Comparison of ENCODE assay signal across 8 cellular contexts in genomic region chr19:8361921-8362793, GRCh38. TPM values are rescaled to one million over a fixed set of nuclear protein-coding genes. Genes with fewer than 3 reads are reported as not detected.
DNase-seq lines count a peak whose midpoint lies in the region; ATAC-seq, FAIRE-seq and TF ChIP-seq lines count a peak whose summit lies in the region.

No MANE protein-coding gene starts in this region.

- peak overlapping the region; percentile 94 for H3K4me3 Mint-ChIP-seq in stimulated activated effector memory CD8-positive, alpha-beta T cell treated with anti-CD3 and anti-CD28 coated beads, Interleukin-12 subunit alpha, Interleukin-12 subunit beta, amount 100 ng/mL, for 72 hours

- peak; percentile 91 for FAIRE-seq in kidney (lab: Jason Lieb, UNC)

- H3K27me3 ChIP-seq in brain microvascular endothelial cell (replicated peaks): no peaks in the 10 kb centered on the region

- H3K9ac ChIP-seq in kidney (ENCODE audit: low read length in 2 of 2): no peak overlapping the region

- H3K36me3 ChIP-seq in brain microvascular endothelial cell (replicated peaks) (peaks cover 3% of the 10 kb centered on the region), kidney (ENCODE audit: control insufficient read depth in 1 of 2, insufficient read depth in 2 of 2, low read length in 2 of 2) (no peaks in the 10 kb centered on the region)

- H3K27ac ChIP-seq in brain microvascular endothelial cell (peak overlapping the region; percentile 82), kidney (ENCODE audit: low read depth in 2 of 2, low read length in 2 of 2) (peak overlapping the region; percentile 64 to 88)

- no peak for TF ChIP-seq CTCF in brain microvascular endothelial cell (IDR thresholded peaks at IDR 0.05; ENCODE audit: low read depth, low read length, missing control alignments)
- no peak for TF ChIP-seq CTCF in kidney (IDR thresholded peaks at IDR 0.05; ENCODE audit: borderline replicate concordance, extremely low read depth, insufficient read depth)

- no peak overlapping the region for H3K27ac Mint-ChIP-seq in stimulated activated effector memory CD8-positive, alpha-beta T cell treated with anti-CD3 and anti-CD28 coated beads, Interleukin-12 subunit alpha, Interleukin-12 subunit beta, amount 100 ng/mL, for 72 hours

- H3K4me3 ChIP-seq in brain microvascular endothelial cell (ENCODE audit: low read depth, low read length) (no peak overlapping the region), kidney (ENCODE audit: low read length in 2 of 2) (no peak overlapping the region)

- intact Hi-C loops in kidney (cut with DNase I): no loop called here

- H3K4me1 Mint-ChIP-seq in stimulated activated effector memory CD8-positive, alpha-beta T cell treated with anti-CD3 and anti-CD28 coated beads, Interleukin-12 subunit alpha, Interleukin-12 subunit beta, amount 100 ng/mL, for 72 hours: peaks cover 28% of the 10 kb centered on the region

- peak; percentile 8 for DNase-seq in NCI-H748 (lab: John Stamatoyannopoulos, UW; ENCODE audit: unreplicated experiment)
- no peak for DNase-seq in NCI-H748 treated with DMSO at 0.1 percent for 48 hours (lab: John Stamatoyannopoulos, UW)
- peak; percentile 97 for DNase-seq in NCI-H460 (ENCODE audit: extremely low read depth, low read depth)
- peak; percentile 98 for DNase-seq in brain microvascular endothelial cell
- DNase-seq in kidney: peak; percentile 96
- no peak for DNase-seq in stimulated activated effector memory CD8-positive, alpha-beta T cell treated with anti-CD3 and anti-CD28 coated beads, Interleukin-12 subunit alpha, Interleukin-12 subunit beta, amount 100 ng/mL, for 72 hours (ENCODE audit: low spot score in 2 of 2)
- no peak for DNase-seq in effector CD4-positive, alpha-beta T cell

- no peaks in the 10 kb centered on the region for H3K9me3 ChIP-seq in kidney (ENCODE audit: control insufficient read depth in 1 of 2, low read length in 2 of 2)

- peaks cover 9 to 19% of the 10 kb centered on the region in 2 donors for H3K4me1 ChIP-seq in kidney (ENCODE audit: control insufficient read depth in 1 of 2, insufficient read depth in 1 of 2, low read depth in 1 of 2, low read length in 2 of 2)

- peaks cover 35% of the 10 kb centered on the region for H3K36me3 Mint-ChIP-seq in stimulated activated effector memory CD8-positive, alpha-beta T cell treated with anti-CD3 and anti-CD28 coated beads, Interleukin-12 subunit alpha, Interleukin-12 subunit beta, amount 100 ng/mL, for 72 hours

- in situ Hi-C loops in brain microvascular endothelial cell (cut with HindIII; ENCODE audit: low pct_ligation_motif_present, low sequenced_read_pairs): no loop called here

- ATAC-seq in stimulated activated effector memory CD8-positive, alpha-beta T cell treated with anti-CD3 and anti-CD28 coated beads, Interleukin-12 subunit alpha, Interleukin-12 subunit beta, amount 100 ng/mL, for 72 hours: peak; percentile 72
- ATAC-seq in GM18873 (IDR thresholded peaks at IDR 0.05; ENCODE audit: low FRiP score, unreplicated experiment): no peak

- no peaks in the 10 kb centered on the region for H3K9me3 Mint-ChIP-seq in stimulated activated effector memory CD8-positive, alpha-beta T cell treated with anti-CD3 and anti-CD28 coated beads, Interleukin-12 subunit alpha, Interleukin-12 subunit beta, amount 100 ng/mL, for 72 hours

RNA-seq across cellular contexts. Expression of gene ANGPTL4, which starts 1.8 kb away (rescaled TPM):
- total RNA-seq in NCI-H460 (2014; rRNA removed; shearing (Covaris generic)): 42.5 and 43.0 TPM in 2 replicates
- 53.1 and 59.6 TPM in 2 replicates for polyA plus RNA-seq in NCI-H460 (2014; cell fraction: nucleus; rRNA removed)
- total RNA-seq in kidney: 7.2 TPM
- 40.3 TPM for polyA plus RNA-seq in kidney (ENCODE audit: insufficient read depth, low read depth, low replicate concordance)

RNA-seq across cellular contexts. Expression of gene KANK3, which starts 19.1 kb away (rescaled TPM):
- total RNA-seq in NCI-H460 (2014; rRNA removed; shearing (Covaris generic)): 1.6 and 1.8 TPM in 2 replicates
- 0.49 and 1.1 TPM in 2 replicates for polyA plus RNA-seq in NCI-H460 (2014; cell fraction: nucleus; rRNA removed)
- 26.6 TPM for total RNA-seq in kidney
- polyA plus RNA-seq in kidney (ENCODE audit: insufficient read depth, low read depth, low replicate concordance): 15.0 TPM

RNA-seq across cellular contexts. Expression of gene RAB11B, which starts 28.0 kb away (rescaled TPM):
- 11.7 and 15.4 TPM in 2 replicates for total RNA-seq in NCI-H460 (2014; rRNA removed; shearing (Covaris generic))
- 34.8 and 55.9 TPM in 2 replicates for polyA plus RNA-seq in NCI-H460 (2014; cell fraction: nucleus; rRNA removed)
- 146 TPM for total RNA-seq in kidney
- 148 TPM for polyA plus RNA-seq in kidney (ENCODE audit: insufficient read depth, low read depth, low replicate concordance)

RNA-seq across cellular contexts. Expression of gene RPS28, which starts 40.9 kb away (rescaled TPM):
- 623 and 769 TPM in 2 replicates for total RNA-seq in NCI-H460 (2014; rRNA removed; shearing (Covaris generic))
- polyA plus RNA-seq in NCI-H460 (2014; cell fraction: nucleus; rRNA removed): 25.7 and 85.7 TPM in 2 replicates
- total RNA-seq in kidney: 1,258 TPM
- 1,887 TPM for polyA plus RNA-seq in kidney (ENCODE audit: insufficient read depth, low read depth, low replicate concordance)

RNA-seq across cellular contexts. Expression of gene NDUFA7, which starts 41.0 kb away (rescaled TPM):
- 65.7 and 78.1 TPM in 2 replicates for total RNA-seq in NCI-H460 (2014; rRNA removed; shearing (Covaris generic))
- 11.1 and 23.3 TPM in 2 replicates for polyA plus RNA-seq in NCI-H460 (2014; cell fraction: nucleus; rRNA removed)
- 51.2 TPM for total RNA-seq in kidney
- 304 TPM for polyA plus RNA-seq in kidney (ENCODE audit: insufficient read depth, low read depth, low replicate concordance)

Comparison
In these comparisons a context has a peak if more than half of its experiments do, and no peak if none do; other contexts are left out.
1. DNase-seq: peak in NCI-H748 (single experiment), NCI-H460 (single experiment), brain microvascular endothelial cell (single experiment) and kidney (single experiment); none in NCI-H748 treated with DMSO at 0.1 percent for 48 hours (single experiment), stimulated activated effector memory CD8-positive, alpha-beta T cell treated with anti-CD3 and anti-CD28 coated beads, Interleukin-12 subunit alpha, Interleukin-12 subunit beta, amount 100 ng/mL, for 72 hours (0 of 2) and effector CD4-positive, alpha-beta T cell (single experiment).
2. RNA of gene KANK3, which starts 19.1 kb away (total RNA-seq): 26.6 TPM in kidney (single experiment); 1.6 to 1.8 TPM in NCI-H460; every median in the first group is over 10 times any median in the second.